ENCODE assay signal across 15 cellular contexts in genomic region chr2:224196789-224197188, GRCh38.
"Had no signal": no experiment of that assay in that cellular context is flagged by ENCODE, and none has a peak within 500 bp of the region (broad histone marks: within the 10 kb centered on the region; RNA-seq: fewer than 3 reads in every experiment).

No MANE protein-coding gene starts in this region.

- H3K36me3 ChIP-seq: ascending aorta, heart right ventricle, tibial artery, vagina had no signal

- H3K27ac ChIP-seq: ascending aorta, coronary artery, tibial artery, vagina had no signal

- H3K27me3 ChIP-seq: ascending aorta, tibial artery, vagina had no signal

- H3K9me3 ChIP-seq: ascending aorta, tibial artery, vagina had no signal

- H3K4me1 ChIP-seq: ascending aorta, tibial artery, vagina had no signal

- H3K4me3 ChIP-seq: ascending aorta, coronary artery, heart right ventricle, tibial artery, vagina had no signal

- ATAC-seq: activated CD4-positive, CD25-positive, alpha-beta regulatory T cell treated with anti-CD3 and anti-CD28 coated beads, Interleukin-2, amount 50 U/mL, for 24 hours; activated CD8-positive, alpha-beta T cell treated with anti-CD3 and anti-CD28 coated beads, Interleukin-2, amount 10 ng/mL, durations not matched to agents 7 days and 5 days; natural killer cell treated with Interleukin-12 subunit alpha and Interleukin-12 subunit beta and Interleukin-15 and Interleukin-18, amount 100 ng/mL, for 72 hours; stimulated activated naive CD8-positive, alpha-beta T cell treated with anti-CD3 and anti-CD28 coated beads, Interleukin-15, Interleukin-2, amounts not matched to agents 100 U/mL and 50 U/mL, for 24 hours had no signal

- DNase-seq: activated CD4-positive, alpha-beta T cell treated with anti-CD3 and anti-CD28 coated beads, Interleukin-2, amount 10 ng/mL, durations not matched to agents 7 days and 5 days; activated CD8-positive, alpha-beta T cell treated with anti-CD3 and anti-CD28 coated beads, Interleukin-2, amount 10 ng/mL, durations not matched to agents 7 days and 5 days; activated naive CD4-positive, alpha-beta T cell treated with anti-CD3 and anti-CD28 coated beads, Interleukin-2, amount 10 ng/mL, durations not matched to agents 7 days and 5 days; activated T-cell treated with anti-CD3 and anti-CD28 coated beads, Interleukin-2, amount 50 U/mL, for 24 hours; erythroblast; heart right ventricle; immature natural killer cell; stimulated activated naive CD8-positive, alpha-beta T cell treated with anti-CD3 and anti-CD28 coated beads, Interleukin-15, Interleukin-2, amounts not matched to agents 100 U/mL and 50 U/mL, for 24 hours; T-helper 1 cell; tibial artery had no signal
